14 cellular contexts compared by ENCODE assay signal in genomic region chr7:120695848-120696247, GRCh38.
"Had no signal": no experiment of that assay in that cellular context is flagged by ENCODE, and none has a peak within 500 bp of the region (broad histone marks: within the 10 kb centered on the region; RNA-seq: fewer than 3 reads in every experiment).

No MANE protein-coding gene starts in this region.

- H3K4me3 ChIP-seq: psoas muscle, stomach, testis had no signal

- H3K27me3 ChIP-seq: stomach, testis had no signal

- DNase-seq: activated CD8-positive, alpha-beta memory T cell treated with anti-CD3 and anti-CD28 coated beads for 24 hours; activated CD8-positive, alpha-beta memory T cell treated with anti-CD3 and anti-CD28 coated beads, Interleukin-2, amount 50 U/mL, for 48 hours; activated gamma-delta T cell; activated T-cell treated with anti-CD3 and anti-CD28 coated beads, Interleukin-2, amount 50 U/mL, for 72 hours; effector CD8-positive, alpha-beta T cell; immature natural killer cell; left ventricle myocardium superior; naive thymus-derived CD8-positive, alpha-beta T cell; psoas muscle; stimulated activated CD4-positive, alpha-beta T cell treated with anti-CD3 and anti-CD28 coated beads, Interleukin-4, amount 100 ng/mL, for 24 hours; stomach; testis had no signal

- H3K4me1 ChIP-seq: psoas muscle, stomach, testis had no signal

- H3K27ac ChIP-seq: psoas muscle, stomach, testis had no signal

- H3K9me3 ChIP-seq: psoas muscle, stomach, testis had no signal

- H3K36me3 ChIP-seq: stomach had no signal

- FAIRE-seq: astrocyte, bronchial epithelial cell had no signal
